In the genomic region with DNA sequence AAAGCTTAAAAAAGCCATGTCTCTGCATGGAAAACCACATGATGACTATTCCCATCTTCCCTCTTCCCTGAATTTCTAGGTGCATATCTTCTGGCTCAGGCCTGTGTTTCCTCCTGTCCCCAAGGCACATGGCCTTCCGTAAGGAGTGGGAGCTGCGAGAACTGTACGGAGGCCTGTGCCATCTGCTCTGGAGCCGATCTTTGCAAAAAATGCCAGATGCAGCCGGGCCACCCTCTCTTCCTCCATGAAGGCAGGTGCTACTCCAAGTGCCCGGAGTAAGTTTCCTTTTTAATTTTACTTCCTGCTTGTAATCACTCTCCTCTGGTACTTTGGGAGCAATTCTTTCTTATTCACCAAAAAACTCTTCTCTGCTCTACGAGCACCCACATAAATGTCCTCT, we compare ENCODE assay signal across 23 cellular contexts.
A peak's percentile ranks its signal among the peaks of the same experiment; 100 is the strongest.
DNase-seq lines count a peak whose midpoint lies in the region; ATAC-seq, FAIRE-seq and TF ChIP-seq lines count a peak whose summit lies in the region.
"Had no signal": no experiment of that assay in that cellular context is flagged by ENCODE, and none has a peak within 500 bp of the region (broad histone marks: within the 10 kb centered on the region; RNA-seq: fewer than 3 reads in every experiment).

No MANE protein-coding gene starts in this region.

- H3K36me3 ChIP-seq in neural progenitor cell = no peaks in the 10 kb centered on the region
- no peaks in the 10 kb centered on the region for H3K36me3 ChIP-seq in smooth muscle cell (ENCODE audit: low read depth)
- H3K36me3 ChIP-seq: BLaER1 treated with 17β-estradiol and CSF1 and Interleukin-3, amounts not matched to agents 10 nM and 100 nM had no signal

- no peaks in the 10 kb centered on the region for H3K79me2 ChIP-seq in neural progenitor cell (ENCODE audit: low read depth)
- H3K79me2 ChIP-seq in smooth muscle cell (ENCODE audit: low read depth) = no peaks in the 10 kb centered on the region

- no peak for FAIRE-seq in GM19239 (lab: Jason Lieb, UNC)
- FAIRE-seq: A549, D721Med, G401.6, GM12891 had no signal

- intact Hi-C loops in activated T-helper 1 cell treated with anti-CD3 and anti-CD28 coated beads, Interleukin-12 subunit alpha, Interleukin-12 subunit beta, Interleukin-2, Interleukin-4 antibody, amounts not matched to agents 30 ng/mL and 10 ng/mL and 1 ng/mL, durations not matched to agents 14 hours and 24 hours and 36 hours (cut with micrococcal nuclease) = no loop called here

- H3K27me3 Mint-ChIP-seq in glutamatergic neuron (ENCODE audit: unreplicated experiment) (no peaks in the 10 kb centered on the region), neural progenitor cell (ENCODE audit: insufficient read depth, low read depth) (no peaks in the 10 kb centered on the region)
- H3K27me3 Mint-ChIP-seq in activated T-helper 1 cell treated with anti-CD3 and anti-CD28 coated beads, Interleukin-12 subunit alpha, Interleukin-12 subunit beta, Interleukin-2, Interleukin-4 antibody, amounts not matched to agents 30 ng/mL and 10 ng/mL and 1 ng/mL, durations not matched to agents 14 hours and 24 hours and 36 hours (ENCODE audit: insufficient read depth) = peaks cover 2% of the 10 kb centered on the region

- H3K36me3 Mint-ChIP-seq in glutamatergic neuron (ENCODE audit: unreplicated experiment) (no peaks in the 10 kb centered on the region), neural progenitor cell (no peaks in the 10 kb centered on the region)
- H3K36me3 Mint-ChIP-seq in activated T-helper 1 cell treated with anti-CD3 and anti-CD28 coated beads, Interleukin-12 subunit alpha, Interleukin-12 subunit beta, Interleukin-2, Interleukin-4 antibody, amounts not matched to agents 30 ng/mL and 10 ng/mL and 1 ng/mL, durations not matched to agents 14 hours and 24 hours and 36 hours (ENCODE audit: low read depth) = no peaks in the 10 kb centered on the region
- H3K36me3 Mint-ChIP-seq: CD8-positive, alpha-beta T cell had no signal

- DNase-seq in NCI-H2171 treated with DMSO at 0.1 percent for 48 hours (lab: John Stamatoyannopoulos, UW) (peak; percentile 52), NCI-H2171 (lab: John Stamatoyannopoulos, UW) (no peak), glutamatergic neuron (no peak), neural progenitor cell (ENCODE audit: low spot score) (no peak), smooth muscle cell (lab: John Stamatoyannopoulos, UW; ENCODE audit: unreplicated experiment) (no peak), GM19239 (ENCODE audit: insufficient read length, low spot score) (no peak)
- DNase-seq in activated T-helper 1 cell treated with anti-CD3 and anti-CD28 coated beads, Interleukin-12 subunit alpha, Interleukin-12 subunit beta, Interleukin-2, Interleukin-4 antibody, amounts not matched to agents 30 ng/mL and 10 ng/mL and 1 ng/mL, durations not matched to agents 14 hours and 24 hours and 36 hours (ENCODE audit: low spot score) = no peak
- DNase-seq: AML-193; Caco-2; Calu3; CD4-positive, alpha-beta T cell; CD8-positive, alpha-beta T cell; DMS79 treated with DMSO at 0.1 percent for 48 hours; GF-D8 had no signal

- H3F3A ChIP-seq in neural progenitor cell (ENCODE audit: low read depth) (no peaks in the 10 kb centered on the region), smooth muscle cell (ENCODE audit: low read depth) (no peaks in the 10 kb centered on the region)

- H3K9me3 ChIP-seq in neural progenitor cell (ENCODE audit: low read depth) (no peaks in the 10 kb centered on the region), smooth muscle cell (replicated peaks; ENCODE audit: low read depth) (no peaks in the 10 kb centered on the region)
- H3K9me3 ChIP-seq: A549; BLaER1 treated with 17β-estradiol and CSF1 and Interleukin-3, amounts not matched to agents 10 nM and 100 nM; Caco-2 had no signal

- no peak overlapping the region for H3K4me2 ChIP-seq in neural progenitor cell
- H3K4me2 ChIP-seq in smooth muscle cell = no peak overlapping the region
- H3K4me2 ChIP-seq: A549; BLaER1 treated with 17β-estradiol and CSF1 and Interleukin-3, amounts not matched to agents 10 nM and 100 nM had no signal

- no peaks in the 10 kb centered on the region for H3K4me1 ChIP-seq in neural progenitor cell
- no peaks in the 10 kb centered on the region for H3K4me1 ChIP-seq in smooth muscle cell (ENCODE audit: low read depth)
- H3K4me1 ChIP-seq: A549, Caco-2 had no signal

- no peak overlapping the region for H3K4me3 Mint-ChIP-seq in glutamatergic neuron (ENCODE audit: unreplicated experiment)
- H3K4me3 Mint-ChIP-seq in neural progenitor cell = no peak overlapping the region
- no peak overlapping the region for H3K4me3 Mint-ChIP-seq in activated T-helper 1 cell treated with anti-CD3 and anti-CD28 coated beads, Interleukin-12 subunit alpha, Interleukin-12 subunit beta, Interleukin-2, Interleukin-4 antibody, amounts not matched to agents 30 ng/mL and 10 ng/mL and 1 ng/mL, durations not matched to agents 14 hours and 24 hours and 36 hours
- H3K4me3 Mint-ChIP-seq: B cell; CD4-positive, alpha-beta T cell; CD8-positive, alpha-beta T cell had no signal

- peak overlapping the region; percentile 19 for H3K27ac Mint-ChIP-seq in glutamatergic neuron (ENCODE audit: unreplicated experiment)
- no peak overlapping the region for H3K27ac Mint-ChIP-seq in neural progenitor cell
- H3K27ac Mint-ChIP-seq in activated T-helper 1 cell treated with anti-CD3 and anti-CD28 coated beads, Interleukin-12 subunit alpha, Interleukin-12 subunit beta, Interleukin-2, Interleukin-4 antibody, amounts not matched to agents 30 ng/mL and 10 ng/mL and 1 ng/mL, durations not matched to agents 14 hours and 24 hours and 36 hours = no peak overlapping the region
- H3K27ac Mint-ChIP-seq: B cell; CD4-positive, alpha-beta T cell; CD8-positive, alpha-beta T cell had no signal

- WGBS in smooth muscle cell (ENCODE audit: low lambda C conversion rate) = 96% methylated on average over 7 of the region's 7 CpGs

- H3K9me3 Mint-ChIP-seq in glutamatergic neuron (ENCODE audit: unreplicated experiment) (no peaks in the 10 kb centered on the region), neural progenitor cell (no peaks in the 10 kb centered on the region)
- H3K9me3 Mint-ChIP-seq in activated T-helper 1 cell treated with anti-CD3 and anti-CD28 coated beads, Interleukin-12 subunit alpha, Interleukin-12 subunit beta, Interleukin-2, Interleukin-4 antibody, amounts not matched to agents 30 ng/mL and 10 ng/mL and 1 ng/mL, durations not matched to agents 14 hours and 24 hours and 36 hours = no peaks in the 10 kb centered on the region
- H3K9me3 Mint-ChIP-seq: CD4-positive, alpha-beta T cell; CD8-positive, alpha-beta T cell had no signal

- no peak overlapping the region for H3K9ac ChIP-seq in neural progenitor cell
- H3K9ac ChIP-seq in smooth muscle cell (ENCODE audit: low read depth) = no peak overlapping the region
- H3K9ac ChIP-seq: BLaER1 treated with 17β-estradiol and CSF1 and Interleukin-3, amounts not matched to agents 10 nM and 100 nM had no signal

- H3K27me3 ChIP-seq in neural progenitor cell (no peaks in the 10 kb centered on the region), smooth muscle cell (ENCODE audit: low read depth) (no peaks in the 10 kb centered on the region)
- H3K27me3 ChIP-seq: BLaER1 treated with 17β-estradiol and CSF1 and Interleukin-3, amounts not matched to agents 10 nM and 100 nM had no signal

- H4K20me1 ChIP-seq in neural progenitor cell (ENCODE audit: low read depth) (no peaks in the 10 kb centered on the region), smooth muscle cell (ENCODE audit: low read depth) (no peaks in the 10 kb centered on the region)
- H4K20me1 ChIP-seq: BLaER1 treated with 17β-estradiol and CSF1 and Interleukin-3, amounts not matched to agents 10 nM and 100 nM had no signal

- H3K4me1 Mint-ChIP-seq in glutamatergic neuron (ENCODE audit: low read depth, unreplicated experiment) = peaks cover 4% of the 10 kb centered on the region
- H3K4me1 Mint-ChIP-seq in neural progenitor cell = no peaks in the 10 kb centered on the region
- H3K4me1 Mint-ChIP-seq in activated T-helper 1 cell treated with anti-CD3 and anti-CD28 coated beads, Interleukin-12 subunit alpha, Interleukin-12 subunit beta, Interleukin-2, Interleukin-4 antibody, amounts not matched to agents 30 ng/mL and 10 ng/mL and 1 ng/mL, durations not matched to agents 14 hours and 24 hours and 36 hours (ENCODE audit: low read depth) = no peaks in the 10 kb centered on the region
- H3K4me1 Mint-ChIP-seq: B cell had no signal

- no peak overlapping the region for H3K4me3 ChIP-seq in neural progenitor cell
- no peak overlapping the region for H3K4me3 ChIP-seq in smooth muscle cell
- H3K4me3 ChIP-seq: A549; BLaER1 treated with 17β-estradiol and CSF1 and Interleukin-3, amounts not matched to agents 10 nM and 100 nM had no signal

- TF ChIP-seq CTCF in glutamatergic neuron (IDR thresholded peaks at IDR 0.05; ENCODE audit: partially characterized antibody, unreplicated experiment) (no peak), neural progenitor cell (IDR thresholded peaks at IDR 0.05) (no peak), smooth muscle cell (IDR thresholded peaks at IDR 0.05; ENCODE audit: borderline replicate concordance, insufficient read depth, poor library complexity, severe bottlenecking) (no peak)

- no peak for ATAC-seq in GM19035 (IDR thresholded peaks at IDR 0.05; ENCODE audit: unreplicated experiment)
- ATAC-seq: A549; CD8-positive, alpha-beta T cell had no signal

- H2AFZ ChIP-seq in neural progenitor cell (replicated peaks) (peak overlapping the region; percentile 26), smooth muscle cell (ENCODE audit: low read depth) (no peak overlapping the region)

- H3K27ac ChIP-seq in neural progenitor cell = no peak overlapping the region
- peak overlapping the region; percentile 77 for H3K27ac ChIP-seq in smooth muscle cell (ENCODE audit: low read depth)
- H3K27ac ChIP-seq: 22Rv1; BLaER1 treated with 17β-estradiol and CSF1 and Interleukin-3, amounts not matched to agents 10 nM and 100 nM; C4-2B had no signal
